2 cellular contexts compared by ENCODE assay signal in genomic region chr17:1712271-1712670, GRCh38.
TF ChIP-seq lines count a peak whose summit lies in the region.

No MANE protein-coding gene starts in this region.

TF ChIP-seq in SK-N-SH, 30 proteins besides CTCF, POLR2A, EP300 and RAD21 (continued from another document):
- no peak for TF ChIP-seq NFIC (IDR thresholded peaks at IDR 0.05; ENCODE audit: borderline replicate concordance)
- no peak for TF ChIP-seq SMC3 (IDR thresholded peaks at IDR 0.05; ENCODE audit: low read depth, low read length)
- TF ChIP-seq FOSL2 (IDR thresholded peaks at IDR 0.05; ENCODE audit: borderline replicate concordance, low read depth) = no peak
- TF ChIP-seq TEAD4 (IDR thresholded peaks at IDR 0.05; ENCODE audit: borderline replicate concordance, insufficient read depth) = no peak

TF ChIP-seq in SK-N-SH treated with all-trans-retinoic acid at 6 μM for 48 hours, 23 proteins besides CTCF, POLR2A, EP300 and RAD21:
- TF ChIP-seq, protein P1, sequence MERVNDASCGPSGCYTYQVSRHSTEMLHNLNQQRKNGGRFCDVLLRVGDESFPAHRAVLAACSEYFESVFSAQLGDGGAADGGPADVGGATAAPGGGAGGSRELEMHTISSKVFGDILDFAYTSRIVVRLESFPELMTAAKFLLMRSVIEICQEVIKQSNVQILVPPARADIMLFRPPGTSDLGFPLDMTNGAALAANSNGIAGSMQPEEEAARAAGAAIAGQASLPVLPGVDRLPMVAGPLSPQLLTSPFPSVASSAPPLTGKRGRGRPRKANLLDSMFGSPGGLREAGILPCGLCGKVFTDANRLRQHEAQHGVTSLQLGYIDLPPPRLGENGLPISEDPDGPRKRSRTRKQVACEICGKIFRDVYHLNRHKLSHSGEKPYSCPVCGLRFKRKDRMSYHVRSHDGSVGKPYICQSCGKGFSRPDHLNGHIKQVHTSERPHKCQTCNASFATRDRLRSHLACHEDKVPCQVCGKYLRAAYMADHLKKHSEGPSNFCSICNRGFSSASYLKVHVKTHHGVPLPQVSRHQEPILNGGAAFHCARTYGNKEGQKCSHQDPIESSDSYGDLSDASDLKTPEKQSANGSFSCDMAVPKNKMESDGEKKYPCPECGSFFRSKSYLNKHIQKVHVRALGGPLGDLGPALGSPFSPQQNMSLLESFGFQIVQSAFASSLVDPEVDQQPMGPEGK (CRISPR knock-in tag; IDR thresholded peaks at IDR 0.05; ENCODE audit: borderline replicate concordance) = no peak
- TF ChIP-seq CSDC2 (CRISPR knock-in tag; IDR thresholded peaks at IDR 0.05) (no peak), ISL1 (CRISPR knock-in tag; IDR thresholded peaks at IDR 0.05) (no peak), OSR1 (CRISPR knock-in tag; IDR thresholded peaks at IDR 0.05) (no peak), SNAI2 (CRISPR knock-in tag; IDR thresholded peaks at IDR 0.05) (no peak), ZNF8 (CRISPR knock-in tag; IDR thresholded peaks at IDR 0.05) (no peak), ZFP3 (CRISPR knock-in tag; IDR thresholded peaks at IDR 0.05) (no peak)
